Comparison of ENCODE assay signal across 11 cellular contexts in the genomic region with DNA sequence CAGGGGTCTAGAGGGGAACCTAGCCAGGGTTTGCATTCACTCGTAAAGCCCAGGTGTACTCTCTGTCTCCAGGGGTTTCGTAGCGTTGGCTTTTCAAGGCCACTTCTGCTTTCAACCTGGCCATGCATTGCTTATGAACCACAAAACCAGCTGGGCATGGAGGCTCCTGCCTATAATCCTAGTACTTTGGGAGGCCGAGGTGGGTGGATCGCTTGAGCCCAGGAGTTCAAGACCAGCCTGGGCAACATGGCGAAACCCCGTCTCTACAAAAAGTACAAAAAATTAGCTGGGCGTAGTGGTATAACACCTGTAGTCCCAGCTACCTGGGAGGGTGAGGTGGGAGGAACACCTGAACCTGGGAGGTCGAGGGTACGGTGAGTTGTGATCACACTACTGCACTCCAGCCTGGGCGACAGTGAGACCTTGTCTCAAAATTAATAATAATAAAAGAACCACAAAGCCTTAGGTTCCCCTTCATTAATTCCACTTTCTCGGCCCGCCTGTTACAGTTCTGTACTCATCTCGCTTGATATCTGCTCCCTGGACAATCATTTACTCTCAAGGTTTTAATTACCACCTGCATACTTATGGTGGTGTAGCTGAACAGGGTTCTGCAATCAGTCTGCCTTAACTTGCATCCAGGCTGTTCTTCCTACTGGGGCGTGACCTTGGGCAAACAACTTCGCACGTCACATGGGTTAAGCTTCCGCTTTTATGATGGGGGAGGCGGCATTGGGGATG. TPM values are rescaled to one million over a fixed set of nuclear protein-coding genes. Genes with fewer than 3 reads are reported as not detected.
A peak's percentile ranks its signal among the peaks of the same experiment; 100 is the strongest.
DNase-seq lines count a peak whose midpoint lies in the region; ATAC-seq and TF ChIP-seq lines count a peak whose summit lies in the region.
"Had no signal": no experiment of that assay in that cellular context is flagged by ENCODE, and none has a peak within 500 bp of the region (broad histone marks: within the 10 kb centered on the region; RNA-seq: fewer than 3 reads in every experiment).

No MANE protein-coding gene starts in this region.

- H3K9me3 ChIP-seq in OCI-LY1 (ENCODE audit: low read length): no peaks in the 10 kb centered on the region
- H3K9me3 ChIP-seq in spleen: no peaks in the 10 kb centered on the region
- H3K9me3 ChIP-seq in left lung: no peaks in the 10 kb centered on the region
- H3K9me3 ChIP-seq: tibial nerve had no signal

- no peak overlapping the region; the same call in 1 of the 2 replicates for H3K9ac ChIP-seq in OCI-LY1 (ENCODE audit: low read length)

- H3K27me3 ChIP-seq in OCI-LY1 (ENCODE audit: insufficient read depth, low read length) (no peaks in the 10 kb centered on the region), spleen (replicated peaks in 1 of 7) (no peaks in the 10 kb centered on the region), left lung (no peaks in the 10 kb centered on the region)
- H3K27me3 ChIP-seq: tibial nerve had no signal

- no peaks in the 10 kb centered on the region for H3K9me2 ChIP-seq in OCI-LY1 (ENCODE audit: low read depth, low read length)

- H2AFZ ChIP-seq in OCI-LY1 (ENCODE audit: low read length): no peak overlapping the region

- TF ChIP-seq CTCF in OCI-LY1 (IDR thresholded peaks at IDR 0.05; ENCODE audit: low read length) (no peak), spleen (IDR thresholded peaks at IDR 0.05 in 8 of 11, conservative IDR thresholded peaks at IDR 0.05 in 3 of 11) (no peak), left lung (IDR thresholded peaks at IDR 0.05) (no peak)

- TF ChIP-seq POLR2A in spleen (IDR thresholded peaks at IDR 0.05): no peak

- no peaks in the 10 kb centered on the region for H4K20me1 ChIP-seq in OCI-LY1 (ENCODE audit: insufficient read depth, low read length)

- peaks cover 69% of the 10 kb centered on the region for H3K4me1 ChIP-seq in OCI-LY1 (ENCODE audit: insufficient read depth, low read length, severe bottlenecking)
- peaks cover 8 to 85% (median 32%) of the 10 kb centered on the region in 6 donors for H3K4me1 ChIP-seq in spleen
- peaks cover 3 to 25% of the 10 kb centered on the region in 2 donors for H3K4me1 ChIP-seq in left lung

- peak overlapping the region; percentile 9 for H3K4me3 ChIP-seq in OCI-LY1 (ENCODE audit: low read depth, low read length, poor library complexity, severe bottlenecking)
- H3K4me3 ChIP-seq in spleen: peak overlapping the region in 3 of 8 donors; percentile 4 to 54 (median 10)
- H3K4me3 ChIP-seq in left lung: no peak overlapping the region
- H3K4me3 ChIP-seq: tibial nerve had no signal

- H3K79me2 ChIP-seq in OCI-LY1 (ENCODE audit: insufficient read depth, low read length): no peaks in the 10 kb centered on the region

- DNase-seq in DMS79 (lab: John Stamatoyannopoulos, UW): peak; percentile 8
- DNase-seq in DMS79 treated with DMSO at 0.1 percent for 48 hours (lab: John Stamatoyannopoulos, UW): no peak
- DNase-seq in spleen: peak; percentile 82
- DNase-seq in ACHN: no peak
- no peak for DNase-seq in NCI-H524 (lab: John Stamatoyannopoulos, UW)
- DNase-seq in left lung: no peak
- DNase-seq: NCI-H187 had no signal

- ATAC-seq in HG02759 (IDR thresholded peaks at IDR 0.05; ENCODE audit: unreplicated experiment): peak; percentile 72
- ATAC-seq in left lung: no peak

- H3K36me3 ChIP-seq in OCI-LY1 (ENCODE audit: insufficient read depth, low read length) (peaks cover 17% of the 10 kb centered on the region), spleen (peaks cover 0 to 39% (median 1%) of the 10 kb centered on the region in 6 donors), left lung (peaks cover 0 to 6% of the 10 kb centered on the region in 2 donors)

- H3K27ac ChIP-seq in OCI-LY1 (ENCODE audit: low read depth, low read length, poor library complexity, severe bottlenecking) (peak overlapping the region; percentile 85), spleen (peak overlapping the region; percentile 27 to 90 (median 72)), left lung (peak overlapping the region in 1 of 2 donors; percentile 7)
- H3K27ac ChIP-seq: 22Rv1 had no signal

- intact Hi-C loops in spleen (cut with DNase I; ENCODE audit: low total_unique reads) (no loop called here), left lung (cut with DNase I) (no loop called here)

- whole genome bisulfite sequencing in spleen, 5 donors: 62 to 78% (median 72%) methylated on average over 19 of the region's 19 CpGs

- H3F3A ChIP-seq in OCI-LY1 (ENCODE audit: insufficient read depth, low read length): 0 out of 2 replicates have a peak, but pooled peaks cover 3% of the 10 kb centered on the region

- in situ Hi-C loops in ACHN (cut with HindIII; ENCODE audit: low pct_ligation_motif_present, low pct_unique_long_range_greater_than_20kb, low sequenced_read_pairs): no loop called here

- peak overlapping the region; percentile 49 for H3K4me2 ChIP-seq in OCI-LY1 (ENCODE audit: low read length)

RNA-seq across cellular contexts. Expression of a gene that starts 6.1 kb away (rescaled TPM):
- total RNA-seq in spleen (1 to 10 TPM; 2.0 to 6.9 (median 5.4) TPM), left lung (10 to 100 TPM; 12.0 to 40.5 TPM)
- 1 to 10 TPM; 1.5 to 3.3 (median 2.7) TPM for polyA plus RNA-seq in spleen

RNA-seq across cellular contexts. Expression of a gene that starts 22.7 kb away (rescaled TPM):
- 100 to 1,000 TPM in 1 of 7 donors, 10 to 100 TPM in 6; 49.6 to 115 (median 83.3) TPM for total RNA-seq in spleen
- polyA plus RNA-seq in spleen: 100 to 1,000 TPM; 261 to 340 (median 296) TPM
- 100 to 1,000 TPM; 134 to 145 TPM for total RNA-seq in left lung

RNA-seq across cellular contexts. Expression of a gene that starts 45.6 kb away (rescaled TPM):
- total RNA-seq in spleen (10 to 100 TPM; 36.7 to 63.7 (median 45.6) TPM), left lung (10 to 100 TPM; 20.6 to 24.3 TPM)
- 1 to 10 TPM; 3.6 to 8.0 (median 4.1) TPM for polyA plus RNA-seq in spleen

Comparison
In these comparisons a context has a peak if more than half of its experiments do, and no peak if none do; other contexts are left out.
1. DNase-seq: peak in DMS79 (single experiment) and spleen (single experiment); none in DMS79 treated with DMSO at 0.1 percent for 48 hours (single experiment), ACHN (single experiment), NCI-H524 (0 of 2) and left lung (0 of 2).